ENCODE assay signal across 9 cellular contexts in genomic region chr6:84762220-84762940, GRCh38. TPM values are rescaled to one million over a fixed set of nuclear protein-coding genes. Genes with fewer than 3 reads are reported as not detected.
DNase-seq lines count a peak whose midpoint lies in the region; ATAC-seq and TF ChIP-seq lines count a peak whose summit lies in the region.
"Had no signal": no experiment of that assay in that cellular context is flagged by ENCODE, and none has a peak within 500 bp of the region (broad histone marks: within the 10 kb centered on the region; RNA-seq: fewer than 3 reads in every experiment).

No MANE protein-coding gene starts in this region.

- intact Hi-C loops in lower lobe of right lung (cut with DNase I), result no loop called here

- ATAC-seq in lower lobe of right lung (peak in 1 of 2 donors; percentile 20), HG03565 (IDR thresholded peaks at IDR 0.05; ENCODE audit: unreplicated experiment) (no peak)

- H3K9ac ChIP-seq in KMS-11, result peak overlapping the region; percentile 80
- no peak overlapping the region for H3K9ac ChIP-seq in MM.1S (ENCODE audit: low read length)

- no peaks in the 10 kb centered on the region for H3K4me1 ChIP-seq in ACC112 (ENCODE audit: control insufficient read depth, insufficient read depth, low read length, unreplicated experiment)
- H3K4me1 ChIP-seq in KMS-11 (ENCODE audit: low read depth, poor library complexity, severe bottlenecking), result peaks cover 26% of the 10 kb centered on the region
- peaks cover 18% of the 10 kb centered on the region for H3K4me1 ChIP-seq in lower lobe of right lung
- no peaks in the 10 kb centered on the region for H3K4me1 ChIP-seq in MM.1S (ENCODE audit: low read length)

- H3K9me2 ChIP-seq in MM.1S (replicated peaks; ENCODE audit: insufficient read depth, low read length), result no peaks in the 10 kb centered on the region

- H3K79me2 ChIP-seq in ACC112 (ENCODE audit: control insufficient read depth, insufficient read depth, low read length, unreplicated experiment) (peaks cover 53% of the 10 kb centered on the region), KMS-11 (ENCODE audit: insufficient read depth, low read depth) (peaks cover 29% of the 10 kb centered on the region; the same call in 1 of the 2 replicates), MM.1S (ENCODE audit: low read length) (no peaks in the 10 kb centered on the region)

- TF ChIP-seq CTCF in KMS-11 (conservative IDR thresholded peaks at IDR 0.05; ENCODE audit: low read depth, low read length) (no peak), coronary artery (IDR thresholded peaks at IDR 0.05) (no peak), lower lobe of right lung (IDR thresholded peaks at IDR 0.05) (no peak), MM.1S (IDR thresholded peaks at IDR 0.05; ENCODE audit: low read length) (no peak)

- H2AFZ ChIP-seq in ACC112 (ENCODE audit: low read length, unreplicated experiment) (peak overlapping the region; percentile 74), KMS-11 (ENCODE audit: low read depth) (peak overlapping the region; percentile 83), MM.1S (ENCODE audit: low read length) (no peak overlapping the region)

- DNase-seq in coronary artery (ENCODE audit: low spot score), result no peak
- no peak for DNase-seq in lower lobe of right lung
- DNase-seq in stimulated activated CD8-positive, alpha-beta memory T cell treated with anti-CD3 and anti-CD28 coated beads, Interleukin-4, amount 100 ng/mL, for 48 hours, result no peak
- DNase-seq in MM.1S, result no peak
- DNase-seq in hypothalamus (lab: John Stamatoyannopoulos, UW), result no peak
- DNase-seq: activated T-cell treated with anti-CD3 and anti-CD28 coated beads, Interleukin-2, amount 50 U/mL, for 4 hours had no signal

- H3K27ac ChIP-seq in ACC112 (ENCODE audit: low read depth, low read length), result peak overlapping the region; percentile 85
- peak overlapping the region; percentile 74 for H3K27ac ChIP-seq in KMS-11
- peak overlapping the region; percentile 96 to 99 for H3K27ac ChIP-seq in coronary artery
- no peak overlapping the region for H3K27ac ChIP-seq in lower lobe of right lung
- no peak overlapping the region for H3K27ac ChIP-seq in MM.1S (ENCODE audit: low read length)

- H3K4me3 ChIP-seq in ACC112 (ENCODE audit: low read depth, low read length) (peak overlapping the region; percentile 92), KMS-11 (IDR thresholded peaks at IDR 0.05; ENCODE audit: insufficient read depth, low read depth, low read length) (no peak overlapping the region), coronary artery (peak overlapping the region; percentile 82), lower lobe of right lung (peak overlapping the region; percentile 39), MM.1S (ENCODE audit: low read length) (no peak overlapping the region)

- peak overlapping the region; percentile 59 for H3K4me2 ChIP-seq in KMS-11
- no peak overlapping the region for H3K4me2 ChIP-seq in MM.1S (ENCODE audit: low read depth, low read length)

- no peaks in the 10 kb centered on the region for H3F3A ChIP-seq in MM.1S (ENCODE audit: insufficient read depth, low read length)

- H4K20me1 ChIP-seq in KMS-11 (ENCODE audit: insufficient read depth), result no peaks in the 10 kb centered on the region
- H4K20me1 ChIP-seq in MM.1S (ENCODE audit: insufficient read depth, low read length), result no peaks in the 10 kb centered on the region

- no peaks in the 10 kb centered on the region for H3K27me3 ChIP-seq in ACC112 (ENCODE audit: insufficient read depth, low read length)
- H3K27me3 ChIP-seq in KMS-11 (ENCODE audit: insufficient read depth, low read depth), result no peaks in the 10 kb centered on the region
- H3K27me3 ChIP-seq in lower lobe of right lung (ENCODE audit: low read depth), result peaks cover 91% of the 10 kb centered on the region
- H3K27me3 ChIP-seq in MM.1S (replicated peaks; ENCODE audit: insufficient read depth, low read length), result no peaks in the 10 kb centered on the region

- H3K36me3 ChIP-seq in ACC112 (ENCODE audit: insufficient read depth, low read length), result peaks cover 3% of the 10 kb centered on the region; the same call in 1 of the 2 replicates
- no peaks in the 10 kb centered on the region for H3K36me3 ChIP-seq in KMS-11 (ENCODE audit: insufficient read depth)
- no peaks in the 10 kb centered on the region for H3K36me3 ChIP-seq in lower lobe of right lung
- no peaks in the 10 kb centered on the region for H3K36me3 ChIP-seq in MM.1S (replicated peaks; ENCODE audit: insufficient read depth, low read length)

- no peaks in the 10 kb centered on the region for H3K9me3 ChIP-seq in lower lobe of right lung
- no peaks in the 10 kb centered on the region for H3K9me3 ChIP-seq in MM.1S (replicated peaks; ENCODE audit: insufficient read depth, low read length)

RNA-seq across cellular contexts. Expression of gene TBX18, which starts 2.0 kb away (rescaled TPM):
- 1.5 TPM for total RNA-seq in lower lobe of right lung
- total RNA-seq: activated T-cell treated with anti-CD3 and anti-CD28 coated beads, Interleukin-2, amount 50 U/mL, for 4 hours had no signal

Comparison
In these comparisons a context has a peak if more than half of its experiments do, and no peak if none do; other contexts are left out.
1. H3K27ac ChIP-seq: peak in ACC112 (single experiment), KMS-11 (single experiment) and coronary artery (2 of 2); none in lower lobe of right lung (single experiment) and MM.1S (single experiment).
2. H3K4me3 ChIP-seq: peak in ACC112 (single experiment), coronary artery (single experiment) and lower lobe of right lung (single experiment); none in KMS-11 (single experiment) and MM.1S (single experiment).